1 cellular context compared by ENCODE assay signal in the genomic region with DNA sequence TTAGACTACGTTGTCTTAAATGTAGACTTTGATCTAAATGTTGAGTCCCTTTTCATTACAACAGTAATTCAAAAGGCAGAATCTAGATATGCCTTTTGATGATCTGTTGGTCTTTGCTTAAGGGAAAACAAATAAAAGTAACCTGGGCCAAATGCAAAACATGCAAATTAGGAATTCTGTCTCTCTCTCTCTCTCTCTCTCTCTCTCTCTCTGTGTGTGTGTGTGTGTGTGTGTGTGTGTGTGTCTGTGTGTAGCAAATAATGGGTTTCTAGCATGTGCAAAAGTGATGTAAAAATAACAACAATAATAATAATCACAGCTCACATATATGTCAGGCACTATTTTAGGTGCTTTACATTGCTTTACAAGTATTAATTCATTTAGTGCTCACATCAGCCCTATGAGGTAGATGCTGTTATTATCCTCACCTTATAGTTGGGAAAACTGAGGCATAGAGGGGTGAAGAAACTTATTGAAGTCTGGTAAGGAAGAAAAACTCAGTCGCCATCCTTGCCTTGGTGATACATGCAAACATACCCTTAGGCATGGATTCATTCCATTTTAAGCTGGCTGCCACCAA.
TF ChIP-seq lines count a peak whose summit lies in the region.

No MANE protein-coding gene starts in this region.

TF ChIP-seq in IMR-90, 13 proteins besides CTCF, POLR2A, EP300 and RAD21 (continued from another document):
- TF ChIP-seq BHLHE40 (IDR thresholded peaks at IDR 0.05; ENCODE audit: low read depth, low read length) (no peak), NFE2L2 (IDR thresholded peaks at IDR 0.05; ENCODE audit: low read depth, low read length) (no peak), FOS (IDR thresholded peaks at IDR 0.05; ENCODE audit: low read depth, low read length) (no peak), ELK1 (IDR thresholded peaks at IDR 0.05; ENCODE audit: borderline replicate concordance, low read depth, low read length) (no peak), SMC3 (IDR thresholded peaks at IDR 0.05; ENCODE audit: low read depth, low read length) (no peak), RFX5 (IDR thresholded peaks at IDR 0.05; ENCODE audit: low read depth, low read length) (no peak), MAFK (IDR thresholded peaks at IDR 0.05; ENCODE audit: low read depth, low read length) (no peak), CHD1 (IDR thresholded peaks at IDR 0.05; ENCODE audit: low read depth, low read length) (no peak), MAZ (IDR thresholded peaks at IDR 0.05; ENCODE audit: borderline replicate concordance, low read depth, low read length) (no peak), MXI1 (IDR thresholded peaks at IDR 0.05; ENCODE audit: borderline replicate concordance, low read depth, low read length) (no peak), CEBPB (IDR thresholded peaks at IDR 0.05; ENCODE audit: low read depth, low read length) (no peak)
- TF ChIP-seq, protein P1, sequence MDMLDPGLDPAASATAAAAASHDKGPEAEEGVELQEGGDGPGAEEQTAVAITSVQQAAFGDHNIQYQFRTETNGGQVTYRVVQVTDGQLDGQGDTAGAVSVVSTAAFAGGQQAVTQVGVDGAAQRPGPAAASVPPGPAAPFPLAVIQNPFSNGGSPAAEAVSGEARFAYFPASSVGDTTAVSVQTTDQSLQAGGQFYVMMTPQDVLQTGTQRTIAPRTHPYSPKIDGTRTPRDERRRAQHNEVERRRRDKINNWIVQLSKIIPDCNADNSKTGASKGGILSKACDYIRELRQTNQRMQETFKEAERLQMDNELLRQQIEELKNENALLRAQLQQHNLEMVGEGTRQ (IDR thresholded peaks at IDR 0.05; ENCODE audit: low read depth, low read length): no peak
